In genomic region chr13:64075543-64076271, GRCh38 we compare ENCODE assay signal across 1 cellular context.
TF ChIP-seq lines count a peak whose summit lies in the region.

No MANE protein-coding gene starts in this region.

TF ChIP-seq in HepG2, 621 proteins besides CTCF, POLR2A, EP300 and RAD21 (continued from another document and continues in another):
- TF ChIP-seq PHB2 (IDR thresholded peaks at IDR 0.05; ENCODE audit: partially characterized antibody) (no peak), USF2 (IDR thresholded peaks at IDR 0.05; ENCODE audit: low read depth, low read length) (no peak), USF2 (CRISPR knock-in tag; IDR thresholded peaks at IDR 0.05; ENCODE audit: borderline replicate concordance) (no peak), ASH2L (IDR thresholded peaks at IDR 0.05; ENCODE audit: insufficient read length, low read depth, low read length) (peak; percentile 80), PAWR (CRISPR knock-in tag; IDR thresholded peaks at IDR 0.05; ENCODE audit: borderline replicate concordance) (no peak), TCF7L2 (IDR thresholded peaks at IDR 0.05; ENCODE audit: low read depth, low read length) (no peak), SOX6 (IDR thresholded peaks at IDR 0.05) (no peak), SOX6 (CRISPR knock-in tag; IDR thresholded peaks at IDR 0.05) (0 out of 2 replicates have a peak, but pooled peaks have one; percentile 11), ZNF652 (CRISPR knock-in tag; IDR thresholded peaks at IDR 0.05; ENCODE audit: borderline replicate concordance, low read depth) (no peak), ISL2 (CRISPR knock-in tag; IDR thresholded peaks at IDR 0.05) (no peak), MIER2 (CRISPR knock-in tag; IDR thresholded peaks at IDR 0.05) (no peak), ZNF430 (CRISPR knock-in tag; IDR thresholded peaks at IDR 0.05) (no peak), THYN1 (CRISPR knock-in tag; IDR thresholded peaks at IDR 0.05; ENCODE audit: borderline replicate concordance, low read depth) (0 out of 2 replicates have a peak, but pooled peaks have one; percentile 39), CCDC6 (CRISPR knock-in tag; IDR thresholded peaks at IDR 0.05) (0 out of 2 replicates have a peak, but pooled peaks have one; percentile 38), RBM22 (optimal IDR thresholded peaks at IDR 0.05; ENCODE audit: low read length) (no peak), ZNF101 (CRISPR knock-in tag; IDR thresholded peaks at IDR 0.05; ENCODE audit: borderline replicate concordance, low read depth) (no peak), FOXK1 (CRISPR knock-in tag; IDR thresholded peaks at IDR 0.05; ENCODE audit: borderline replicate concordance, low read depth) (peak; percentile 79; the same call in 1 of the 2 replicates), JUNB (CRISPR knock-in tag; IDR thresholded peaks at IDR 0.05; ENCODE audit: borderline replicate concordance) (no peak), GPN1 (CRISPR knock-in tag; IDR thresholded peaks at IDR 0.05; ENCODE audit: borderline replicate concordance) (no peak), SUZ12 (IDR thresholded peaks at IDR 0.05; ENCODE audit: low read depth, low read length) (no peak), FOXA3 (CRISPR knock-in tag; IDR thresholded peaks at IDR 0.05) (0 out of 2 replicates have a peak, but pooled peaks have one; percentile 19), BATF2 (CRISPR knock-in tag; IDR thresholded peaks at IDR 0.05) (no peak), ZNF788 (CRISPR knock-in tag; IDR thresholded peaks at IDR 0.05; ENCODE audit: borderline replicate concordance) (no peak; the same call in 1 of the 2 replicates), ZNF367 (CRISPR knock-in tag; IDR thresholded peaks at IDR 0.05; ENCODE audit: borderline replicate concordance) (no peak), SP4 (CRISPR knock-in tag; IDR thresholded peaks at IDR 0.05) (0 out of 2 replicates have a peak, but pooled peaks have one; percentile 49), ZKSCAN8 (CRISPR knock-in tag; IDR thresholded peaks at IDR 0.05; ENCODE audit: borderline replicate concordance) (no peak), RCOR2 (CRISPR knock-in tag; IDR thresholded peaks at IDR 0.05) (no peak), NCOA5 (CRISPR knock-in tag; IDR thresholded peaks at IDR 0.05) (no peak), ZNF12 (CRISPR knock-in tag; IDR thresholded peaks at IDR 0.05) (0 out of 2 replicates have a peak, but pooled peaks have one; percentile 47), ZNF253 (CRISPR knock-in tag; IDR thresholded peaks at IDR 0.05; ENCODE audit: borderline replicate concordance) (no peak), FOXP1 (IDR thresholded peaks at IDR 0.05) (no peak), FOXP1 (CRISPR knock-in tag; IDR thresholded peaks at IDR 0.05) (no peak), RBFOX2 (IDR thresholded peaks at IDR 0.05; ENCODE audit: low read depth, low read length) (peak; percentile 72), MZF1 (CRISPR knock-in tag; IDR thresholded peaks at IDR 0.05; ENCODE audit: borderline replicate concordance) (no peak; the same call in 1 of the 2 replicates), HDAC2 (CRISPR knock-in tag; IDR thresholded peaks at IDR 0.05) (peak; percentile 68; the same call in 1 of the 2 replicates), FOSL1 (CRISPR knock-in tag; IDR thresholded peaks at IDR 0.05; ENCODE audit: borderline replicate concordance) (no peak), ZNF263 (CRISPR knock-in tag; IDR thresholded peaks at IDR 0.05) (peak; percentile 54), GMEB2 (CRISPR knock-in tag; IDR thresholded peaks at IDR 0.05; ENCODE audit: low read depth) (no peak), ATF1 (CRISPR knock-in tag; IDR thresholded peaks at IDR 0.05) (peak; percentile 99), IKZF4 (CRISPR knock-in tag; IDR thresholded peaks at IDR 0.05; ENCODE audit: borderline replicate concordance, low read depth, not compliant biosample characterization) (no peak), KDM3A (CRISPR knock-in tag; IDR thresholded peaks at IDR 0.05; ENCODE audit: low read depth) (no peak), ZNF841 (CRISPR knock-in tag; IDR thresholded peaks at IDR 0.05; ENCODE audit: borderline replicate concordance) (no peak), KDM2A (CRISPR knock-in tag; IDR thresholded peaks at IDR 0.05; ENCODE audit: borderline replicate concordance, low read depth) (peak; percentile 57; the same call in 1 of the 2 replicates), ZNF468 (CRISPR knock-in tag; IDR thresholded peaks at IDR 0.05) (no peak), ZIK1 (CRISPR knock-in tag; IDR thresholded peaks at IDR 0.05; ENCODE audit: borderline replicate concordance, low read depth) (peak; percentile 40; the same call in 1 of the 2 replicates), ZNF781 (CRISPR knock-in tag; IDR thresholded peaks at IDR 0.05; ENCODE audit: borderline replicate concordance, not compliant biosample characterization) (no peak), HNRNPK (IDR thresholded peaks at IDR 0.05; ENCODE audit: low read depth, low read length, poor library complexity, severe bottlenecking) (no peak), SALL2 (CRISPR knock-in tag; IDR thresholded peaks at IDR 0.05) (no peak), ISX (CRISPR knock-in tag; conservative IDR thresholded peaks at IDR 0.05) (no peak), KMT2A (CRISPR knock-in tag; IDR thresholded peaks at IDR 0.05) (peak; percentile 60; the same call in 1 of the 2 replicates), PHF20 (CRISPR knock-in tag; IDR thresholded peaks at IDR 0.05) (peak; percentile 97), NR2C2 (CRISPR knock-in tag; IDR thresholded peaks at IDR 0.05; ENCODE audit: borderline replicate concordance) (no peak), ZNF713 (CRISPR knock-in tag; IDR thresholded peaks at IDR 0.05) (0 out of 2 replicates have a peak, but pooled peaks have one; percentile 60), ZNF709 (CRISPR knock-in tag; IDR thresholded peaks at IDR 0.05) (peak; percentile 48; the same call in 1 of the 2 replicates)
- TF ChIP-seq, protein P1, sequence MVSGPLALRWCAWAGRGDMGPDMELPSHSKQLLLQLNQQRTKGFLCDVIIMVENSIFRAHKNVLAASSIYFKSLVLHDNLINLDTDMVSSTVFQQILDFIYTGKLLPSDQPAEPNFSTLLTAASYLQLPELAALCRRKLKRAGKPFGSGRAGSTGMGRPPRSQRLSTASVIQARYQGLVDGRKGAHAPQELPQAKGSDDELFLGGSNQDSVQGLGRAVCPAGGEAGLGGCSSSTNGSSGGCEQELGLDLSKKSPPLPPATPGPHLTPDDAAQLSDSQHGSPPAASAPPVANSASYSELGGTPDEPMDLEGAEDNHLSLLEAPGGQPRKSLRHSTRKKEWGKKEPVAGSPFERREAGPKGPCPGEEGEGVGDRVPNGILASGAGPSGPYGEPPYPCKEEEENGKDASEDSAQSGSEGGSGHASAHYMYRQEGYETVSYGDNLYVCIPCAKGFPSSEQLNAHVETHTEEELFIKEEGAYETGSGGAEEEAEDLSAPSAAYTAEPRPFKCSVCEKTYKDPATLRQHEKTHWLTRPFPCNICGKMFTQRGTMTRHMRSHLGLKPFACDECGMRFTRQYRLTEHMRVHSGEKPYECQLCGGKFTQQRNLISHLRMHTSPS (CRISPR knock-in tag; IDR thresholded peaks at IDR 0.05; ENCODE audit: low read depth): no peak; the same call in 1 of the 2 replicates
- TF ChIP-seq, protein P2, sequence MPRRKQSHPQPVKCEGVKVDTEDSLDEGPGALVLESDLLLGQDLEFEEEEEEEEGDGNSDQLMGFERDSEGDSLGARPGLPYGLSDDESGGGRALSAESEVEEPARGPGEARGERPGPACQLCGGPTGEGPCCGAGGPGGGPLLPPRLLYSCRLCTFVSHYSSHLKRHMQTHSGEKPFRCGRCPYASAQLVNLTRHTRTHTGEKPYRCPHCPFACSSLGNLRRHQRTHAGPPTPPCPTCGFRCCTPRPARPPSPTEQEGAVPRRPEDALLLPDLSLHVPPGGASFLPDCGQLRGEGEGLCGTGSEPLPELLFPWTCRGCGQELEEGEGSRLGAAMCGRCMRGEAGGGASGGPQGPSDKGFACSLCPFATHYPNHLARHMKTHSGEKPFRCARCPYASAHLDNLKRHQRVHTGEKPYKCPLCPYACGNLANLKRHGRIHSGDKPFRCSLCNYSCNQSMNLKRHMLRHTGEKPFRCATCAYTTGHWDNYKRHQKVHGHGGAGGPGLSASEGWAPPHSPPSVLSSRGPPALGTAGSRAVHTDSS (CRISPR knock-in tag; conservative IDR thresholded peaks at IDR 0.05): no peak
- TF ChIP-seq, protein P3, sequence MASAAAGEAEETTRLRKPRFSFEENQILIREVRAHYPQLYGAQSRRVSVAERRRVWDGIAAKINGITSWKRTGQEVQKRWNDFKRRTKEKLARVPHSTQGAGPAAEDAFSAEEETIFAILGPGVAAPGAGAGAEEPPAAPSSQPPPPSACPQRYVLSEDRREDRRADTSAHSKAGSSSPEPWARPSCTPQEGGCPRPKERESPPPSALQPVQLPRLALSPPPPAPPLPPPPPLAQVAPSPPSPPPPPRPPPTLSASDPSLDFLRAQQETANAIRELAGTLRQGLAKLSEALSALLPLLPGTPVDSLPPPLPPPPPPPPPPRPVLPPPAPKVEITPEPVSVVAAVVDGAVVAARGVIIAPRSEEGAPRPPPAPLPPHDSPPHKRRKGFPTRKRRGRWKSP (CRISPR knock-in tag; IDR thresholded peaks at IDR 0.05): 0 out of 2 replicates have a peak, but pooled peaks have one; percentile 66
- TF ChIP-seq, protein P4, sequence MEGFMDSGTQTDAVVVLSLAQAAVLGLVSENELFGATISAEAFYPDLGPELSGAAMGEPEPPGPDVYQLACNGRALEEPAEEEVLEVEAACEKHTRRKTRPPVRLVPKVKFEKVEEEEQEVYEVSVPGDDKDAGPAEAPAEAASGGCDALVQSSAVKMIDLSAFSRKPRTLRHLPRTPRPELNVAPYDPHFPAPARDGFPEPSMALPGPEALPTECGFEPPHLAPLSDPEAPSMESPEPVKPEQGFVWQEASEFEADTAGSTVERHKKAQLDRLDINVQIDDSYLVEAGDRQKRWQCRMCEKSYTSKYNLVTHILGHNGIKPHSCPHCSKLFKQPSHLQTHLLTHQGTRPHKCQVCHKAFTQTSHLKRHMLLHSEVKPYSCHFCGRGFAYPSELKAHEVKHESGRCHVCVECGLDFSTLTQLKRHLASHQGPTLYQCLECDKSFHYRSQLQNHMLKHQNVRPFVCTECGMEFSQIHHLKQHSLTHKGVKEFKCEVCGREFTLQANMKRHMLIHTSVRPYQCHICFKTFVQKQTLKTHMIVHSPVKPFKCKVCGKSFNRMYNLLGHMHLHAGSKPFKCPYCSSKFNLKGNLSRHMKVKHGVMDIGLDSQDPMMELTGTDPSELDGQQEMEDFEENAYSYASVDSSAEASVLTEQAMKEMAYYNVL (CRISPR knock-in tag; IDR thresholded peaks at IDR 0.05; ENCODE audit: borderline replicate concordance): peak; percentile 44; the same call in 1 of the 2 replicates
- TF ChIP-seq, protein P5, sequence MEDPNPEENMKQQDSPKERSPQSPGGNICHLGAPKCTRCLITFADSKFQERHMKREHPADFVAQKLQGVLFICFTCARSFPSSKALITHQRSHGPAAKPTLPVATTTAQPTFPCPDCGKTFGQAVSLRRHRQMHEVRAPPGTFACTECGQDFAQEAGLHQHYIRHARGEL (CRISPR knock-in tag; IDR thresholded peaks at IDR 0.05): no peak
- TF ChIP-seq, protein P6, sequence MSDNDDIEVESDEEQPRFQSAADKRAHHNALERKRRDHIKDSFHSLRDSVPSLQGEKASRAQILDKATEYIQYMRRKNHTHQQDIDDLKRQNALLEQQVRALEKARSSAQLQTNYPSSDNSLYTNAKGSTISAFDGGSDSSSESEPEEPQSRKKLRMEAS (IDR thresholded peaks at IDR 0.05): peak; percentile 28; the same call in 1 of the 2 replicates
- TF ChIP-seq, protein P7, sequence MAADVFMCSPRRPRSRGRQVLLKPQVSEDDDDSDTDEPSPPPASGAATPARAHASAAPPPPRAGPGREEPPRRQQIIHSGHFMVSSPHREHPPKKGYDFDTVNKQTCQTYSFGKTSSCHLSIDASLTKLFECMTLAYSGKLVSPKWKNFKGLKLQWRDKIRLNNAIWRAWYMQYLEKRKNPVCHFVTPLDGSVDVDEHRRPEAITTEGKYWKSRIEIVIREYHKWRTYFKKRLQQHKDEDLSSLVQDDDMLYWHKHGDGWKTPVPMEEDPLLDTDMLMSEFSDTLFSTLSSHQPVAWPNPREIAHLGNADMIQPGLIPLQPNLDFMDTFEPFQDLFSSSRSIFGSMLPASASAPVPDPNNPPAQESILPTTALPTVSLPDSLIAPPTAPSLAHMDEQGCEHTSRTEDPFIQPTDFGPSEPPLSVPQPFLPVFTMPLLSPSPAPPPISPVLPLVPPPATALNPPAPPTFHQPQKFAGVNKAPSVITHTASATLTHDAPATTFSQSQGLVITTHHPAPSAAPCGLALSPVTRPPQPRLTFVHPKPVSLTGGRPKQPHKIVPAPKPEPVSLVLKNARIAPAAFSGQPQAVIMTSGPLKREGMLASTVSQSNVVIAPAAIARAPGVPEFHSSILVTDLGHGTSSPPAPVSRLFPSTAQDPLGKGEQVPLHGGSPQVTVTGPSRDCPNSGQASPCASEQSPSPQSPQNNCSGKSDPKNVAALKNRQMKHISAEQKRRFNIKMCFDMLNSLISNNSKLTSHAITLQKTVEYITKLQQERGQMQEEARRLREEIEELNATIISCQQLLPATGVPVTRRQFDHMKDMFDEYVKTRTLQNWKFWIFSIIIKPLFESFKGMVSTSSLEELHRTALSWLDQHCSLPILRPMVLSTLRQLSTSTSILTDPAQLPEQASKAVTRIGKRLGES (CRISPR knock-in tag; IDR thresholded peaks at IDR 0.05; ENCODE audit: borderline replicate concordance): no peak
